In the genomic region with DNA sequence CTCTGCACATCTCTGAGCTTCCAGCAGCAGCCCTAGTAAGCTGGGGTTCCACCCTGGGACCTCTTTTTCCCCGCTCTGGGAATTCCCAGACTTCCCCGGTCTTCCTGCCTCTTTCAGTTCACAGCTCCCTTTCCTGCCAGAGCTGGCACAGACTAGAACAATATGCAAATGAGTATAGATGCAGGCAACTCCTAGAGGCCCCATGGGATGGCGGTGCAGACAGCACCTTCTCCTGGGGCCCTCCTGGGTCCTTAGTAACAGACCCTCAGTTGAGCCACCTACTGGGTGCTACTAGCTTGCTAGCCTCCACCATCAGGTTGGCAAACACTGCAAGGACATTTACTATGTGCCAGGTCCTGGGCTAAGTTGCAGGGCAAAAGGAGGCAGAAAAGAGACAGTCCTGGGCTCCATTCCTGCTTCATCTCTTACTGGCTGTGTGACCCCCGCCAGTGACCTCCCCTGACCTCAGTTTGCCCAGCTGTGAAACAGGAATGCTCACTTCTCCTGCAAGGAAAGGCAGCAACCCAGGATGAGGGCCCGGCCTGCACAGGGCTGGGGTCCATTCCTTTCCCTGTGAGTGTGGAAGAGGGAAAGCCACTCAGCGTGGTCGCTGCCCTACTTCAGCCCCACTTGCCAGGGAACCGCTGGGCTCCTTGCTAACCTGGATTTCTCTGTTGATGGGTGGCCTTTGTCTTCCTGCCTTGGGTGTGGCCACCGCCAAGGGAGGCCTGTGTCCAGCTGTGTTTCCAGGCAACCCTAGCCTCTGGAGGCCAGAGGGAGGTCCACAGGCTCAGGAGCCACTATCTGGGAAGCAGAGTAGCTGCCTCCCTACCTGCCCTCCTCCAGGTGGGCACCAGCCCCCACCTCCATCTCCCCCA, we compare ENCODE assay signal across 10 cellular contexts. TPM values are rescaled to one million over a fixed set of nuclear protein-coding genes. Genes with fewer than 3 reads are reported as not detected.
DNase-seq lines count a peak whose midpoint lies in the region; ATAC-seq and TF ChIP-seq lines count a peak whose summit lies in the region.
"Had no signal": no experiment of that assay in that cellular context is flagged by ENCODE, and none has a peak within 500 bp of the region (broad histone marks: within the 10 kb centered on the region; RNA-seq: fewer than 3 reads in every experiment).

No MANE protein-coding gene starts in this region.

- H2AFZ ChIP-seq in OCI-LY7 (ENCODE audit: low read length) (no peak overlapping the region), hepatocyte (no peak overlapping the region)

- no TSS peak for BruUV-seq in OCI-LY7 (replicated peaks; lab: Mats Ljungman, UMichigan)

- peak overlapping the region; percentile 52 for H3K4me3 ChIP-seq in OCI-LY7 (ENCODE audit: low read depth, low read length, poor library complexity, severe bottlenecking)
- no peak overlapping the region for H3K4me3 ChIP-seq in hepatocyte
- no peak overlapping the region for H3K4me3 ChIP-seq in stomach
- no peak overlapping the region for H3K4me3 ChIP-seq in uterus

- H3K27ac Mint-ChIP-seq in activated CD4-positive, alpha-beta T cell treated with anti-CD3 and anti-CD28 coated beads, Interleukin-2, amount 10 ng/mL, durations not matched to agents 24 days and 14 days = peak overlapping the region; percentile 75

- H3K4me1 ChIP-seq in OCI-LY7 (ENCODE audit: insufficient read depth, low read length, poor library complexity, severe bottlenecking) (peaks cover 100% of the 10 kb centered on the region), hepatocyte (ENCODE audit: insufficient read depth) (peaks cover 36% of the 10 kb centered on the region), stomach (peaks cover 7 to 96% (median 42%) of the 10 kb centered on the region in 4 donors), uterus (no peaks in the 10 kb centered on the region)

- peak overlapping the region; percentile 59 for H3K4me3 Mint-ChIP-seq in activated CD4-positive, alpha-beta T cell treated with anti-CD3 and anti-CD28 coated beads, Interleukin-2, amount 10 ng/mL, durations not matched to agents 24 days and 14 days

- no peaks in the 10 kb centered on the region for H3K9me2 ChIP-seq in OCI-LY7 (ENCODE audit: insufficient read depth, low read length)
- no peaks in the 10 kb centered on the region for H3K9me2 ChIP-seq in hepatocyte (replicated peaks; ENCODE audit: insufficient read depth)

- H3K36me3 Mint-ChIP-seq in activated CD4-positive, alpha-beta T cell treated with anti-CD3 and anti-CD28 coated beads, Interleukin-2, amount 10 ng/mL, durations not matched to agents 24 days and 14 days (ENCODE audit: low read depth) = peaks cover 9% of the 10 kb centered on the region

- no peaks in the 10 kb centered on the region for H3K9me3 ChIP-seq in OCI-LY7 (ENCODE audit: low read length)
- H3K9me3 ChIP-seq in hepatocyte (ENCODE audit: low read depth) = no peaks in the 10 kb centered on the region
- no peaks in the 10 kb centered on the region for H3K9me3 ChIP-seq in stomach
- no peaks in the 10 kb centered on the region for H3K9me3 ChIP-seq in uterus

- POLR2A ChIA-PET in OCI-LY7 (lab: Charles Lee) = interaction anchor here (0.5 to 2.5 kb wide), 2 partner anchors 18 to 389 kb away, joined by 4 to 6 read pairs; no protein-coding TSS in a partner anchor

- H3K79me2 ChIP-seq in OCI-LY7 (ENCODE audit: insufficient read depth, low read depth, low read length) = peaks cover 77% of the 10 kb centered on the region
- peaks cover 9% of the 10 kb centered on the region for H3K79me2 ChIP-seq in hepatocyte

- intact Hi-C loops in activated CD4-positive, alpha-beta T cell treated with anti-CD3 and anti-CD28 coated beads, Interleukin-2, amount 10 ng/mL, durations not matched to agents 24 days and 14 days (cut with micrococcal nuclease) = no loop called here
- intact Hi-C loops in OCI-LY7 (cut with micrococcal nuclease; ENCODE audit: unreplicated experiment) = no loop called here
- intact Hi-C loops in stomach (cut with DNase I; ENCODE audit: low total_unique reads) = no loop called here
- intact Hi-C loops in uterus (cut with DNase I; ENCODE audit: low total_unique reads) = no loop called here

- 0 out of 2 replicates have a peak, but pooled peaks have one; percentile 45 for TF ChIP-seq CTCF in OCI-LY7 (conservative IDR thresholded peaks at IDR 0.05; ENCODE audit: low read length)
- TF ChIP-seq CTCF in hepatocyte (IDR thresholded peaks at IDR 0.05; ENCODE audit: poor library complexity) = no peak
- no peak for TF ChIP-seq CTCF in stomach (IDR thresholded peaks at IDR 0.05)
- no peak for TF ChIP-seq CTCF in uterus (IDR thresholded peaks at IDR 0.05)

- no peak for DNase-seq in activated CD4-positive, alpha-beta T cell treated with anti-CD3 and anti-CD28 coated beads, Interleukin-2, amount 10 ng/mL, durations not matched to agents 24 days and 14 days
- DNase-seq in activated CD4-positive, alpha-beta T cell treated with anti-CD3 and anti-CD28 coated beads for 4 hours = no peak
- DNase-seq in OCI-LY7 (ENCODE audit: low spot score) (peak; percentile 58), hepatocyte (ENCODE audit: low spot score) (peak; percentile 46), stomach (peak; percentile 50), GOT3 (lab: John Stamatoyannopoulos, UW) (no peak), uterus (no peak)
- DNase-seq in stimulated activated naive CD8-positive, alpha-beta T cell treated with anti-CD3 and anti-CD28 coated beads, Interleukin-15, Interleukin-2, amounts not matched to agents 100 U/mL and 50 U/mL, for 24 hours = no peak
- DNase-seq: central memory CD4-positive, alpha-beta T cell had no signal

- no peak for ATAC-seq in stimulated activated naive CD8-positive, alpha-beta T cell treated with anti-CD3 and anti-CD28 coated beads, Interleukin-15, Interleukin-2, amounts not matched to agents 100 U/mL and 50 U/mL, for 24 hours
- ATAC-seq: left lobe of liver had no signal

- no peaks in the 10 kb centered on the region for H3K27me3 Mint-ChIP-seq in activated CD4-positive, alpha-beta T cell treated with anti-CD3 and anti-CD28 coated beads, Interleukin-2, amount 10 ng/mL, durations not matched to agents 24 days and 14 days

- peak overlapping the region; percentile 87 for H3K4me2 ChIP-seq in OCI-LY7 (ENCODE audit: low read length)
- H3K4me2 ChIP-seq in hepatocyte = no peak overlapping the region

- TF ChIP-seq POLR2A in stomach (IDR thresholded peaks at IDR 0.05) (no peak), uterus (IDR thresholded peaks at IDR 0.05) (no peak)

- H3K27ac ChIP-seq in OCI-LY7 (ENCODE audit: low read depth, low read length, poor library complexity, severe bottlenecking) = peak overlapping the region; percentile 79
- H3K27ac ChIP-seq in hepatocyte = no peak overlapping the region
- H3K27ac ChIP-seq in stomach = peak overlapping the region in 2 of 5 donors; percentile 76 to 83
- no peak overlapping the region for H3K27ac ChIP-seq in uterus

- CTCF ChIA-PET in OCI-LY7 (lab: Charles Lee; ENCODE audit: unreplicated experiment) = interaction anchor here (0.9 to 1.7 kb wide), 4 partner anchors 9 to 77 kb away, joined by 3 to 5 read pairs (median 4); no protein-coding TSS in a partner anchor

- H4K20me1 ChIP-seq in OCI-LY7 (ENCODE audit: insufficient read depth, low read length) = peaks cover 11% of the 10 kb centered on the region
- no peaks in the 10 kb centered on the region for H4K20me1 ChIP-seq in hepatocyte (ENCODE audit: insufficient read depth, poor library complexity, severe bottlenecking)

- H3K27me3 ChIP-seq in hepatocyte (no peaks in the 10 kb centered on the region), stomach (no peaks in the 10 kb centered on the region), uterus (no peaks in the 10 kb centered on the region)

- WGBS in hepatocyte (ENCODE audit: low lambda C conversion rate, missing lambda C conversion rate) = 80% methylated on average over 9 of the region's 9 CpGs
- WGBS in stomach, 5 donors = 45 to 53% (median 50%) methylated on average over 8 to 9 of the region's 9 CpGs

- H3K4me1 Mint-ChIP-seq in activated CD4-positive, alpha-beta T cell treated with anti-CD3 and anti-CD28 coated beads, Interleukin-2, amount 10 ng/mL, durations not matched to agents 24 days and 14 days = peaks cover 58% of the 10 kb centered on the region

- no peaks in the 10 kb centered on the region for H3K9me3 Mint-ChIP-seq in activated CD4-positive, alpha-beta T cell treated with anti-CD3 and anti-CD28 coated beads, Interleukin-2, amount 10 ng/mL, durations not matched to agents 24 days and 14 days

- H3K36me3 ChIP-seq in OCI-LY7 (ENCODE audit: insufficient read depth, low read length) = peaks cover 21% of the 10 kb centered on the region; the same call in 1 of the 2 replicates
- no peaks in the 10 kb centered on the region for H3K36me3 ChIP-seq in hepatocyte (replicated peaks; ENCODE audit: insufficient read depth, low read depth)
- no peaks in the 10 kb centered on the region for H3K36me3 ChIP-seq in stomach
- no peaks in the 10 kb centered on the region for H3K36me3 ChIP-seq in uterus

- no peak for TF ChIP-seq EP300 in stomach (IDR thresholded peaks at IDR 0.05)

RNA-seq across cellular contexts. Expression of a gene that starts 7.3 kb away (rescaled TPM):
- 35.0 and 38.5 TPM in 2 replicates for total RNA-seq in activated CD4-positive, alpha-beta T cell treated with anti-CD3 and anti-CD28 coated beads, Interleukin-2, amount 10 ng/mL, durations not matched to agents 24 days and 14 days
- total RNA-seq in OCI-LY7 (2014; rRNA removed; shearing (Covaris generic)) = 16.6 and 21.5 TPM in 2 replicates
- 24.7 and 30.8 TPM in 2 replicates for total RNA-seq in OCI-LY7 (2022)
- 2.3 and 3.4 TPM in 2 replicates for total RNA-seq in hepatocyte
- polyA plus RNA-seq in hepatocyte = 1.6 and 2.7 TPM in 2 replicates
- total RNA-seq in stomach = 10 to 100 TPM in 1 of 5 donors, 1 to 10 TPM in 2, not detected in 2; 2.2 to 18.7 (median 2.9) TPM
- 1 to 10 TPM; 1.2 to 1.6 (median 1.2) TPM for polyA plus RNA-seq in stomach
- 1 to 10 TPM in 2 of 4 donors, under 1 TPM in 1, not detected in 1; 0.29 to 5.8 (median 3.3) TPM for total RNA-seq in uterus

Comparison
In these comparisons a context has a peak if more than half of its experiments do, and no peak if none do; other contexts are left out.
1. DNase-seq: peak in OCI-LY7 (single experiment), hepatocyte (single experiment) and stomach (single experiment); none in activated CD4-positive, alpha-beta T cell treated with anti-CD3 and anti-CD28 coated beads, Interleukin-2, amount 10 ng/mL, durations not matched to agents 24 days and 14 days (single experiment), activated CD4-positive, alpha-beta T cell treated with anti-CD3 and anti-CD28 coated beads for 4 hours (0 of 2), GOT3 (single experiment), uterus (0 of 2) and stimulated activated naive CD8-positive, alpha-beta T cell treated with anti-CD3 and anti-CD28 coated beads, Interleukin-15, Interleukin-2, amounts not matched to agents 100 U/mL and 50 U/mL, for 24 hours (single experiment).